In the genomic region with DNA sequence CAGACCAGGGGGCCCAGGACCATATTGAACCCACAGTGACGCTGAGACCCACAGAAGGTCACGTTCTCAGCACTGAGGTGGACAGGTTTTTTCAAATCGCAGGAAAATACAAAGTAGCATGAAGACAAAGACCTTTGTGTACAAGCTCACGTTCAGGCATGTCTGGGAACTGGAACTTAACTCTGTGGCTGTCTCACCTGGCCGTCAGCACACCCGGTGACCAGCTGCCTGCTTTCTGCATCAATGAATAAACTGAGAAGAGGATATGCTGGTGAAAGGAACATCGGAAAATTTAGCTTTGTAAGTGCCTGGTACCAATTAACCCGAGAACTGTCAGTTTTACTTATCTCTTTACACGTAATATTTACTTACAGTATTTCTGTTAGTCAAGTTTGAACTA, we compare ENCODE assay signal across 20 cellular contexts. TPM values are rescaled to one million over a fixed set of nuclear protein-coding genes. Genes with fewer than 3 reads are reported as not detected.
A peak's percentile ranks its signal among the peaks of the same experiment; 100 is the strongest.
DNase-seq lines count a peak whose midpoint lies in the region; ATAC-seq lines count a peak whose summit lies in the region.
"Had no signal": no experiment of that assay in that cellular context is flagged by ENCODE, and none has a peak within 500 bp of the region (broad histone marks: within the 10 kb centered on the region; RNA-seq: fewer than 3 reads in every experiment).

No MANE protein-coding gene starts in this region.

- DNase-seq in DMS53 treated with DMSO at 0.1 percent for 48 hours (lab: John Stamatoyannopoulos, UW; ENCODE audit: unreplicated experiment) (peak; percentile 58), HPDE6-E6E7 (ENCODE audit: extremely low spot score) (peak; percentile 59), NCI-H2171 treated with DMSO at 0.1 percent for 48 hours (lab: John Stamatoyannopoulos, UW) (peak; percentile 86), head of caudate nucleus (no peak), amygdala (lab: John Stamatoyannopoulos, UW) (no peak), occipital lobe (lab: John Stamatoyannopoulos, UW) (no peak)
- DNase-seq: activated B cell treated with CpG ODN at 0.5 μM for 24 hours; activated CD4-positive, alpha-beta T cell treated with anti-CD3 and anti-CD28 coated beads, Interleukin-2, amount 50 U/mL, for 4 hours; central memory CD4-positive, alpha-beta T cell; dermis blood vessel endothelial cell; GDM1; heart right ventricle; NCI-H1694 treated with DMSO at 0.1 percent for 48 hours; NCI-H82; psoas muscle; SHP77; stimulated activated CD4-positive, alpha-beta T cell treated with anti-CD3 and anti-CD28 coated beads, Interleukin-15, amount 100 ng/mL, for 24 hours; T1000; thyroid gland had no signal

- intact Hi-C loops in head of caudate nucleus (cut with DNase I): no loop called here

- ATAC-seq in esophagus mucosa: peak; percentile 46
- ATAC-seq: heart right ventricle, psoas muscle had no signal

RNA-seq across cellular contexts. Expression of a gene that starts 36.5 kb away (rescaled TPM):
- total RNA-seq in esophagus mucosa: 24.4 TPM
- total RNA-seq in occipital lobe: 31.5 TPM

RNA-seq across cellular contexts. Expression of a gene that starts 36.6 kb away (rescaled TPM):
- total RNA-seq in esophagus mucosa (11.4 TPM), occipital lobe (24.3 TPM)

RNA-seq across cellular contexts. Expression of a gene that starts 59.0 kb away (rescaled TPM):
- total RNA-seq in esophagus mucosa (25.4 TPM), occipital lobe (29.5 TPM)

Comparison
In these comparisons a context has a peak if more than half of its experiments do, and no peak if none do; other contexts are left out.
1. DNase-seq: peak in DMS53 treated with DMSO at 0.1 percent for 48 hours (single experiment), HPDE6-E6E7 (single experiment) and NCI-H2171 treated with DMSO at 0.1 percent for 48 hours (single experiment); none in head of caudate nucleus (0 of 42), amygdala (0 of 56) and occipital lobe (single experiment).